Comparison of ENCODE assay signal across 8 cellular contexts in the genomic region with DNA sequence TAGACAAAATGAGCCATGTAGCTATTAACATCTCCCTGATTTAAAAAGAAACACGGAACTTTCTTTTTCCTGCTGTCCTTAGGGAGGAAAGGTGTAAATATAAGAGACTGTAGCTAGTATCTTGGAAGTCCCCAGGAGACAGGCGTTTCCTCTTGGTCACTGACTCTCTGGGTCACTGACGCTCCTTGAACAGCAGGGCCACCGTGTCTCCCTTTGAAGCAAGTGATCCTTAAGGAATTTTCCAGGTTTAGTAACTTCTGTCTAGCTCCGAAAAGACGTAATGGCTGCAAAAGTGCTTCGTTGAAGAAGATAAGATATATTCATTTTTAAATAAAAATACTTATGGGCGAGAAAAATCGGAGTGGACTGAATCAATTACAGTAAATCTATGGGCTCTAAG. TPM values are rescaled to one million over a fixed set of nuclear protein-coding genes. Genes with fewer than 3 reads are reported as not detected.
A peak's percentile ranks its signal among the peaks of the same experiment; 100 is the strongest.
DNase-seq lines count a peak whose midpoint lies in the region; TF ChIP-seq lines count a peak whose summit lies in the region.

No MANE protein-coding gene starts in this region.

- peaks cover 41% of the 10 kb centered on the region for H3K36me3 Mint-ChIP-seq in activated T-cell treated with anti-CD3 and anti-CD28 coated beads, Interleukin-2, amount 50 U/mL, for 24 hours (ENCODE audit: low read depth)
- peaks cover 32% of the 10 kb centered on the region for H3K36me3 Mint-ChIP-seq in activated T-helper 2 cell treated with anti-CD3 and anti-CD28 coated beads, Interferon-gamma antibody, Interleukin-2, Interleukin-4, amounts not matched to agents 10 μg/mL and 5 μg/mL and 100 μg/mL, durations not matched to agents 14 hours and 24 hours and 36 hours (ENCODE audit: low read depth)

- WGBS in testis, 2 donors: 2% methylated on average over 9 of the region's 9 CpGs

- no peaks in the 10 kb centered on the region for H3K36me3 ChIP-seq in testis (ENCODE audit: low read depth, missing control alignments)

- H3K27ac Mint-ChIP-seq in activated T-cell treated with anti-CD3 and anti-CD28 coated beads, Interleukin-2, amount 50 U/mL, for 24 hours: peak overlapping the region; percentile 66
- H3K27ac Mint-ChIP-seq in activated T-helper 2 cell treated with anti-CD3 and anti-CD28 coated beads, Interferon-gamma antibody, Interleukin-2, Interleukin-4, amounts not matched to agents 10 μg/mL and 5 μg/mL and 100 μg/mL, durations not matched to agents 14 hours and 24 hours and 36 hours: no peak overlapping the region

- peak overlapping the region; percentile 87 to 90 for H3K27ac ChIP-seq in testis

- H3K4me1 Mint-ChIP-seq in activated T-cell treated with anti-CD3 and anti-CD28 coated beads, Interleukin-2, amount 50 U/mL, for 24 hours (ENCODE audit: low read depth): peaks cover 43% of the 10 kb centered on the region
- peaks cover 44% of the 10 kb centered on the region for H3K4me1 Mint-ChIP-seq in activated T-helper 2 cell treated with anti-CD3 and anti-CD28 coated beads, Interferon-gamma antibody, Interleukin-2, Interleukin-4, amounts not matched to agents 10 μg/mL and 5 μg/mL and 100 μg/mL, durations not matched to agents 14 hours and 24 hours and 36 hours (ENCODE audit: low read depth)

- TF ChIP-seq CTCF in testis (IDR thresholded peaks at IDR 0.05): peak in 1 of 3 experiments; percentile 10

- H3K9me3 Mint-ChIP-seq in activated T-cell treated with anti-CD3 and anti-CD28 coated beads, Interleukin-2, amount 50 U/mL, for 24 hours: no peaks in the 10 kb centered on the region
- H3K9me3 Mint-ChIP-seq in activated T-helper 2 cell treated with anti-CD3 and anti-CD28 coated beads, Interferon-gamma antibody, Interleukin-2, Interleukin-4, amounts not matched to agents 10 μg/mL and 5 μg/mL and 100 μg/mL, durations not matched to agents 14 hours and 24 hours and 36 hours: no peaks in the 10 kb centered on the region

- peaks cover 33% of the 10 kb centered on the region for H3K4me1 ChIP-seq in testis

- TF ChIP-seq POLR2A in testis (IDR thresholded peaks at IDR 0.05): no peak

- peaks cover 3% of the 10 kb centered on the region for H3K27me3 Mint-ChIP-seq in activated T-cell treated with anti-CD3 and anti-CD28 coated beads, Interleukin-2, amount 50 U/mL, for 24 hours
- H3K27me3 Mint-ChIP-seq in activated T-helper 2 cell treated with anti-CD3 and anti-CD28 coated beads, Interferon-gamma antibody, Interleukin-2, Interleukin-4, amounts not matched to agents 10 μg/mL and 5 μg/mL and 100 μg/mL, durations not matched to agents 14 hours and 24 hours and 36 hours (ENCODE audit: low read depth): peaks cover 8% of the 10 kb centered on the region

- no peak for DNase-seq in activated T-cell treated with anti-CD3 and anti-CD28 coated beads, Interleukin-2, amount 50 U/mL, for 24 hours
- DNase-seq in activated T-cell treated with anti-CD3 and anti-CD28 coated beads, Interleukin-2, amount 50 U/mL, for 48 hours: no peak
- DNase-seq in activated T-helper 2 cell treated with anti-CD3 and anti-CD28 coated beads, Interferon-gamma antibody, Interleukin-2, Interleukin-4, amounts not matched to agents 10 μg/mL and 5 μg/mL and 100 μg/mL, durations not matched to agents 14 hours and 24 hours and 36 hours (ENCODE audit: low spot score): no peak
- DNase-seq in kidney glomerular epithelial cell (lab: John Stamatoyannopoulos, UW): peak; percentile 23
- no peak for DNase-seq in testis
- no peak for DNase-seq in NCI-H2081 (lab: John Stamatoyannopoulos, UW)
- DNase-seq in cerebellar cortex (ENCODE audit: low spot score): no peak
- no peak for DNase-seq in islet precursor cell

- no peaks in the 10 kb centered on the region for H3K9me3 ChIP-seq in testis

- no peaks in the 10 kb centered on the region for H3K27me3 ChIP-seq in testis

- intact Hi-C loops in activated T-helper 2 cell treated with anti-CD3 and anti-CD28 coated beads, Interferon-gamma antibody, Interleukin-2, Interleukin-4, amounts not matched to agents 10 μg/mL and 5 μg/mL and 100 μg/mL, durations not matched to agents 14 hours and 24 hours and 36 hours (cut with micrococcal nuclease): loop anchor here (1.0 to 2.0 kb wide), 6 partner anchors 15 to 211 kb away; a partner anchor contains a TSS
- intact Hi-C loops in testis (cut with DNase I; ENCODE audit: low total_unique reads): loop anchor here (10.0 kb wide), 1 partner anchor 235 kb away; a partner anchor contains a TSS

- peak overlapping the region; percentile 96 for H3K4me3 Mint-ChIP-seq in activated T-cell treated with anti-CD3 and anti-CD28 coated beads, Interleukin-2, amount 50 U/mL, for 24 hours
- peak overlapping the region; percentile 98 for H3K4me3 Mint-ChIP-seq in activated T-helper 2 cell treated with anti-CD3 and anti-CD28 coated beads, Interferon-gamma antibody, Interleukin-2, Interleukin-4, amounts not matched to agents 10 μg/mL and 5 μg/mL and 100 μg/mL, durations not matched to agents 14 hours and 24 hours and 36 hours (ENCODE audit: low read depth)

- H3K4me3 ChIP-seq in testis: peak overlapping the region; percentile 71 to 88

RNA-seq across cellular contexts. Expression of a gene that starts 0.7 kb away (rescaled TPM):
- 160 and 161 TPM in 2 replicates for total RNA-seq in activated T-helper 2 cell treated with anti-CD3 and anti-CD28 coated beads, Interferon-gamma antibody, Interleukin-2, Interleukin-4, amounts not matched to agents 10 μg/mL and 5 μg/mL and 100 μg/mL, durations not matched to agents 14 hours and 24 hours and 36 hours
- 100 to 1,000 TPM; 135 to 168 TPM for total RNA-seq in testis
- polyA plus RNA-seq in testis (ENCODE audit: insufficient read depth, low read depth, low replicate concordance): 208 TPM

RNA-seq across cellular contexts. Expression of a gene that starts 20.8 kb away (rescaled TPM):
- not detected in 2 replicates for total RNA-seq in activated T-helper 2 cell treated with anti-CD3 and anti-CD28 coated beads, Interferon-gamma antibody, Interleukin-2, Interleukin-4, amounts not matched to agents 10 μg/mL and 5 μg/mL and 100 μg/mL, durations not matched to agents 14 hours and 24 hours and 36 hours
- 10 to 100 TPM; 48.7 to 84.8 TPM for total RNA-seq in testis
- polyA plus RNA-seq in testis (ENCODE audit: insufficient read depth, low read depth, low replicate concordance): 171 TPM

RNA-seq across cellular contexts. Expression of a gene that starts 53.4 kb away (rescaled TPM):
- total RNA-seq in activated T-helper 2 cell treated with anti-CD3 and anti-CD28 coated beads, Interferon-gamma antibody, Interleukin-2, Interleukin-4, amounts not matched to agents 10 μg/mL and 5 μg/mL and 100 μg/mL, durations not matched to agents 14 hours and 24 hours and 36 hours: 28.8 and 30.1 TPM in 2 replicates
- total RNA-seq in testis: 1 to 10 TPM; 3.5 to 3.9 TPM
- polyA plus RNA-seq in testis (ENCODE audit: insufficient read depth, low read depth, low replicate concordance): 19.6 TPM

Comparison
In these comparisons a context has a peak if more than half of its experiments do, and no peak if none do; other contexts are left out.
1. RNA of a gene that starts 20.8 kb away (total RNA-seq): 48.7 to 84.8 TPM in testis; not detected in activated T-helper 2 cell treated with anti-CD3 and anti-CD28 coated beads, Interferon-gamma antibody, Interleukin-2, Interleukin-4, amounts not matched to agents 10 μg/mL and 5 μg/mL and 100 μg/mL, durations not matched to agents 14 hours and 24 hours and 36 hours; every median in the first group is over 10 times any median in the second.